In the genomic region with DNA sequence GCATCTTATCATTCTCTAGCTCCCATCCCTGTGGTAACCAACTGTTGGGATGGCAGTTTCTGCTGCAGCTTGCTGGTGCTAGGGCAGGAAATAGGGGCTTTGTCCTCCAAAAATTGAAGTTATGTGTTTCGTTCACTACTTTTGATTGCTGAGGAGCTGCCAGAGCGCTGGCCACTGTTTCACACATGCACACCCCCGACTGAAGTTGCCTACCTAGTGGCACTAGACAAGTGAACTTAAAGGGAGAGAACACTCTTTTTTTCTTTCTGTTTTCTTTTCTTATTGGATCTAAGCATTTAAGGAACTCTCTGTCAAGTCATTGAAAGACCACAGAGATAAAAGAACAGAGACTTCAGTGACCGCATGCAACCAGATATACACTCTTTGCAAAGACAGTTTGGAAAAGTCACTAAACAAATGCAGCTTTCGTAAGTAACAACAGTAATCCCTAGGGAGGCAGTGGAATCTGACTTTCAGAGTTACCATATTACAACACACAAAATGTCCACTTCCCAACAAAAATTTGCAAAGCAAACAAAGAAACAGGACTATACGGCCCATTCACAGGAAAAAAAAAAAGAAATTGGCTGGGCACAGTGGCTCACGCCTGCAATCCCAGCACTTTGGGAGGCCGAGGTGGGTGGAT, we compare ENCODE assay signal across 20 cellular contexts. TPM values are rescaled to one million over a fixed set of nuclear protein-coding genes. Genes with fewer than 3 reads are reported as not detected.
DNase-seq lines count a peak whose midpoint lies in the region; ATAC-seq, FAIRE-seq and TF ChIP-seq lines count a peak whose summit lies in the region.
"Had no signal": no experiment of that assay in that cellular context is flagged by ENCODE, and none has a peak within 500 bp of the region (broad histone marks: within the 10 kb centered on the region; RNA-seq: fewer than 3 reads in every experiment).

No MANE protein-coding gene starts in this region.

- no peaks in the 10 kb centered on the region for H3K9me3 Mint-ChIP-seq in natural killer cell treated with Interleukin-12 subunit alpha and Interleukin-12 subunit beta and Interleukin-15 and Interleukin-18, amount 100 ng/mL, for 72 hours
- H3K9me3 Mint-ChIP-seq: activated CD4-positive, alpha-beta T cell treated with anti-CD3 and anti-CD28 coated beads, Interleukin-2, amount 10 ng/mL, durations not matched to agents 24 days and 14 days; activated naive CD4-positive, alpha-beta T cell treated with anti-CD3 and anti-CD28 coated beads, Interleukin-2, amount 50 U/mL, for 72 hours; stimulated activated naive CD8-positive, alpha-beta T cell treated with anti-CD3 and anti-CD28 coated beads, Interleukin-15, Interleukin-2, amounts not matched to agents 100 ng/mL and 50 ng/mL, for 24 hours had no signal

- no peaks in the 10 kb centered on the region for H3K27me3 ChIP-seq in ectodermal cell (ENCODE audit: control insufficient read depth, insufficient read depth, low read length, poor library complexity, severe bottlenecking)
- H3K27me3 ChIP-seq: MG63, vagina had no signal

- peak in 1 of 2 donors; percentile 68 for ATAC-seq in natural killer cell treated with Interleukin-12 subunit alpha and Interleukin-12 subunit beta and Interleukin-15 and Interleukin-18, amount 100 ng/mL, for 72 hours
- ATAC-seq: activated naive CD4-positive, alpha-beta T cell treated with anti-CD3 and anti-CD28 coated beads, Interleukin-2, amount 50 U/mL, for 72 hours; left ventricle myocardium superior had no signal

- FAIRE-seq in RCC 7860 (lab: Jason Lieb, UNC) = no peak

- H3K4me3 ChIP-seq in AG10803 (ENCODE audit: low read length) = no peak overlapping the region
- H3K4me3 ChIP-seq in ectodermal cell (ENCODE audit: insufficient read depth, low read depth, low read length) = no peak overlapping the region
- H3K4me3 ChIP-seq: MG63, vagina had no signal

- H3K36me3 ChIP-seq in ectodermal cell (ENCODE audit: control insufficient read depth, insufficient read depth, low read length) = no peaks in the 10 kb centered on the region
- H3K36me3 ChIP-seq: MG63, vagina had no signal

- H3K27ac ChIP-seq in ectodermal cell (ENCODE audit: insufficient read depth, low read depth, low read length, poor library complexity, severe bottlenecking) = peak overlapping the region; percentile 16
- H3K27ac ChIP-seq: vagina had no signal

- no peaks in the 10 kb centered on the region for H3K9me3 ChIP-seq in ectodermal cell (ENCODE audit: control insufficient read depth, low read length)
- H3K9me3 ChIP-seq: MG63, vagina had no signal

- H3K27ac Mint-ChIP-seq in natural killer cell treated with Interleukin-12 subunit alpha and Interleukin-12 subunit beta and Interleukin-15 and Interleukin-18, amount 100 ng/mL, for 72 hours = peak overlapping the region in 1 of 2 donors; percentile 53
- H3K27ac Mint-ChIP-seq: activated CD4-positive, alpha-beta T cell treated with anti-CD3 and anti-CD28 coated beads, Interleukin-2, amount 10 ng/mL, durations not matched to agents 24 days and 14 days; activated naive CD4-positive, alpha-beta T cell treated with anti-CD3 and anti-CD28 coated beads, Interleukin-2, amount 50 U/mL, for 72 hours; stimulated activated naive CD8-positive, alpha-beta T cell treated with anti-CD3 and anti-CD28 coated beads, Interleukin-15, Interleukin-2, amounts not matched to agents 100 ng/mL and 50 ng/mL, for 24 hours had no signal

- no peaks in the 10 kb centered on the region for H3K27me3 Mint-ChIP-seq in natural killer cell treated with Interleukin-12 subunit alpha and Interleukin-12 subunit beta and Interleukin-15 and Interleukin-18, amount 100 ng/mL, for 72 hours
- H3K27me3 Mint-ChIP-seq: activated CD4-positive, alpha-beta T cell treated with anti-CD3 and anti-CD28 coated beads, Interleukin-2, amount 10 ng/mL, durations not matched to agents 24 days and 14 days; stimulated activated naive CD8-positive, alpha-beta T cell treated with anti-CD3 and anti-CD28 coated beads, Interleukin-15, Interleukin-2, amounts not matched to agents 100 ng/mL and 50 ng/mL, for 24 hours had no signal

- no peak for TF ChIP-seq CTCF in AG10803 (conservative IDR thresholded peaks at IDR 0.05; ENCODE audit: low read length)

- 90 to 92% methylated on average over 8 of the region's 8 CpGs for whole genome bisulfite sequencing in ectodermal cell, 2 experiments

- H3K4me1 Mint-ChIP-seq in natural killer cell treated with Interleukin-12 subunit alpha and Interleukin-12 subunit beta and Interleukin-15 and Interleukin-18, amount 100 ng/mL, for 72 hours (ENCODE audit: low read depth in 2 of 2) = peaks cover 33 to 41% of the 10 kb centered on the region in 2 donors

- H3K4me3 Mint-ChIP-seq in natural killer cell treated with Interleukin-12 subunit alpha and Interleukin-12 subunit beta and Interleukin-15 and Interleukin-18, amount 100 ng/mL, for 72 hours = peak overlapping the region; percentile 64
- H3K4me3 Mint-ChIP-seq: activated CD4-positive, alpha-beta T cell treated with anti-CD3 and anti-CD28 coated beads, Interleukin-2, amount 10 ng/mL, durations not matched to agents 24 days and 14 days; stimulated activated naive CD8-positive, alpha-beta T cell treated with anti-CD3 and anti-CD28 coated beads, Interleukin-15, Interleukin-2, amounts not matched to agents 100 ng/mL and 50 ng/mL, for 24 hours had no signal

- H3K4me1 ChIP-seq in ectodermal cell (ENCODE audit: control insufficient read depth, insufficient read depth, low read length) = no peaks in the 10 kb centered on the region
- H3K4me1 ChIP-seq: vagina had no signal

- H3K36me3 Mint-ChIP-seq in natural killer cell treated with Interleukin-12 subunit alpha and Interleukin-12 subunit beta and Interleukin-15 and Interleukin-18, amount 100 ng/mL, for 72 hours = no peaks in the 10 kb centered on the region

- DNase-seq in AG10803 (ENCODE audit: low read depth) (peak; percentile 53), MV-4-11 (lab: John Stamatoyannopoulos, UW) (peak; percentile 22), NCI-H1417 treated with DMSO at 0.1 percent for 48 hours (lab: John Stamatoyannopoulos, UW) (no peak), RCC 7860 (ENCODE audit: low spot score) (no peak), GDM1 (lab: John Stamatoyannopoulos, UW) (no peak)
- no peak for DNase-seq in natural killer cell treated with Interleukin-12 subunit alpha and Interleukin-12 subunit beta and Interleukin-15 and Interleukin-18, amount 100 ng/mL, for 72 hours (ENCODE audit: low spot score)
- no peak for DNase-seq in stimulated activated CD4-positive, alpha-beta T cell treated with anti-CD3 and anti-CD28 coated beads, Interleukin-12 subunit alpha, Interleukin-12 subunit beta, amount 100 ng/mL, for 4 hours
- DNase-seq: activated CD4-positive, alpha-beta T cell treated with anti-CD3 and anti-CD28 coated beads, Interleukin-2, amount 10 ng/mL, durations not matched to agents 24 days and 14 days; effector CD4-positive, alpha-beta T cell; foreskin melanocyte; H7; left ventricle myocardium superior; MG63; NCI-H2081; NCI-H510A treated with DMSO at 0.1 percent for 48 hours; T1000 had no signal

RNA-seq across cellular contexts. Expression of gene TFCP2, which starts 12.0 kb away (rescaled TPM):
- polyA plus RNA-seq in ectodermal cell (2013, experiment 1 of 4) = 50.4 TPM
- 44.6 TPM for polyA plus RNA-seq in ectodermal cell (2013, experiment 2 of 4)
- 38.6 TPM for polyA plus RNA-seq in ectodermal cell (2013, experiment 3 of 4)
- polyA plus RNA-seq in ectodermal cell (2013, experiment 4 of 4) = 44.9 TPM
- 10 to 100 TPM; 33.0 to 46.0 TPM for total RNA-seq in natural killer cell treated with Interleukin-12 subunit alpha and Interleukin-12 subunit beta and Interleukin-15 and Interleukin-18, amount 100 ng/mL, for 72 hours

RNA-seq across cellular contexts. Expression of gene POU6F1, which starts 56.9 kb away (rescaled TPM):
- 3.8 TPM for polyA plus RNA-seq in ectodermal cell (2013, experiment 1 of 4)
- 3.1 TPM for polyA plus RNA-seq in ectodermal cell (2013, experiment 2 of 4)
- polyA plus RNA-seq in ectodermal cell (2013, experiment 3 of 4) = 1.5 TPM
- polyA plus RNA-seq in ectodermal cell (2013, experiment 4 of 4) = 2.9 TPM
- total RNA-seq in natural killer cell treated with Interleukin-12 subunit alpha and Interleukin-12 subunit beta and Interleukin-15 and Interleukin-18, amount 100 ng/mL, for 72 hours = 1 to 10 TPM; 3.6 to 5.3 TPM

Comparison
In these comparisons a context has a peak if more than half of its experiments do, and no peak if none do; other contexts are left out.
1. DNase-seq: peak in AG10803 (single experiment) and MV-4-11 (single experiment); none in natural killer cell treated with Interleukin-12 subunit alpha and Interleukin-12 subunit beta and Interleukin-15 and Interleukin-18, amount 100 ng/mL, for 72 hours (single experiment), stimulated activated CD4-positive, alpha-beta T cell treated with anti-CD3 and anti-CD28 coated beads, Interleukin-12 subunit alpha, Interleukin-12 subunit beta, amount 100 ng/mL, for 4 hours (single experiment), NCI-H1417 treated with DMSO at 0.1 percent for 48 hours (single experiment), RCC 7860 (single experiment) and GDM1 (single experiment).